Comparison of ENCODE assay signal across 23 cellular contexts in genomic region chr3:25585361-25586166, GRCh38.
DNase-seq lines count a peak whose midpoint lies in the region; ATAC-seq and TF ChIP-seq lines count a peak whose summit lies in the region.
"Had no signal": no experiment of that assay in that cellular context is flagged by ENCODE, and none has a peak within 500 bp of the region (broad histone marks: within the 10 kb centered on the region; RNA-seq: fewer than 3 reads in every experiment).

No MANE protein-coding gene starts in this region.

- no peak for TF ChIP-seq CTCF in epithelial cell of esophagus (IDR thresholded peaks at IDR 0.05; ENCODE audit: insufficient read depth, low read depth, low read length, missing control alignments)
- no peak for TF ChIP-seq CTCF in osteoblast (IDR thresholded peaks at IDR 0.05; ENCODE audit: extremely low read depth, low read depth, low read length)

- H3K4me1 ChIP-seq in osteoblast (ENCODE audit: insufficient read depth, low read length): peaks cover 12% of the 10 kb centered on the region
- H3K4me1 ChIP-seq: sigmoid colon, upper lobe of left lung had no signal

- H3K4me3 ChIP-seq in epithelial cell of esophagus (ENCODE audit: low read length) (no peak overlapping the region), osteoblast (ENCODE audit: insufficient read depth, low read length) (no peak overlapping the region)
- H3K4me3 ChIP-seq: sigmoid colon, upper lobe of left lung had no signal

- DNase-seq in ELR (ENCODE audit: low read depth) (peak; percentile 59), NCI-H69 (lab: John Stamatoyannopoulos, UW) (peak; percentile 19), epithelial cell of esophagus (ENCODE audit: low read depth) (peak; percentile 45), osteoblast (ENCODE audit: insufficient read length, low spot score, missing footprints) (peak; percentile 74), NCI-H446 treated with DMSO at 0.1 percent for 48 hours (lab: John Stamatoyannopoulos, UW) (no peak)
- DNase-seq: activated CD4-positive, alpha-beta T cell treated with anti-CD3 and anti-CD28 coated beads, Interleukin-2, amount 10 ng/mL, durations not matched to agents 24 days and 14 days; activated naive CD4-positive, alpha-beta T cell treated with anti-CD3 and anti-CD28 coated beads, Interleukin-2, amount 50 U/mL, for 16 hours; CD4-positive, CD25-positive, alpha-beta regulatory T cell; central memory CD4-positive, alpha-beta T cell; DMS 273 treated with DMSO at 0.1 percent for 48 hours; naive thymus-derived CD4-positive, alpha-beta T cell; NCI-H1694 treated with DMSO at 0.1 percent for 48 hours; RPMI8226; sigmoid colon; SK-N-SH; stimulated activated CD8-positive, alpha-beta memory T cell treated with anti-CD3 and anti-CD28 coated beads, Interleukin-4, amount 100 ng/mL, for 48 hours; T-helper 17 cell; upper lobe of left lung had no signal

- H3K27ac ChIP-seq in osteoblast (ENCODE audit: low read depth, low read length): peak overlapping the region; percentile 18
- H3K27ac ChIP-seq: KMS-11, sigmoid colon, upper lobe of left lung, VCaP had no signal

- no peaks in the 10 kb centered on the region for H4K20me1 ChIP-seq in osteoblast (ENCODE audit: insufficient read depth, low read length)

- H3K79me2 ChIP-seq in osteoblast (ENCODE audit: insufficient read depth, low read length): no peaks in the 10 kb centered on the region

- peaks cover 5% of the 10 kb centered on the region for H3K9me3 ChIP-seq in osteoblast (ENCODE audit: low read depth, low read length)
- H3K9me3 ChIP-seq: sigmoid colon, SK-N-SH, upper lobe of left lung had no signal

- peaks cover 9% of the 10 kb centered on the region for H3K36me3 ChIP-seq in osteoblast (ENCODE audit: insufficient read depth, low read length)

- H3K4me2 ChIP-seq in osteoblast (ENCODE audit: insufficient read depth, low read length): no peak overlapping the region
- H3K4me2 ChIP-seq: KMS-11, SK-N-SH had no signal

- no peak overlapping the region for H2AFZ ChIP-seq in osteoblast (ENCODE audit: low read length)

- ATAC-seq in HG03095 (IDR thresholded peaks at IDR 0.05; ENCODE audit: unreplicated experiment): no peak
- ATAC-seq in GM19467 (IDR thresholded peaks at IDR 0.05; ENCODE audit: unreplicated experiment): no peak
- ATAC-seq in GM21515 (IDR thresholded peaks at IDR 0.05; ENCODE audit: unreplicated experiment): no peak
- ATAC-seq: naive thymus-derived CD4-positive, alpha-beta T cell; T-helper 17 cell had no signal

- H3K27me3 ChIP-seq in osteoblast (ENCODE audit: insufficient read depth, low read length): no peaks in the 10 kb centered on the region
- H3K27me3 ChIP-seq: sigmoid colon, upper lobe of left lung had no signal
